In the genomic region with DNA sequence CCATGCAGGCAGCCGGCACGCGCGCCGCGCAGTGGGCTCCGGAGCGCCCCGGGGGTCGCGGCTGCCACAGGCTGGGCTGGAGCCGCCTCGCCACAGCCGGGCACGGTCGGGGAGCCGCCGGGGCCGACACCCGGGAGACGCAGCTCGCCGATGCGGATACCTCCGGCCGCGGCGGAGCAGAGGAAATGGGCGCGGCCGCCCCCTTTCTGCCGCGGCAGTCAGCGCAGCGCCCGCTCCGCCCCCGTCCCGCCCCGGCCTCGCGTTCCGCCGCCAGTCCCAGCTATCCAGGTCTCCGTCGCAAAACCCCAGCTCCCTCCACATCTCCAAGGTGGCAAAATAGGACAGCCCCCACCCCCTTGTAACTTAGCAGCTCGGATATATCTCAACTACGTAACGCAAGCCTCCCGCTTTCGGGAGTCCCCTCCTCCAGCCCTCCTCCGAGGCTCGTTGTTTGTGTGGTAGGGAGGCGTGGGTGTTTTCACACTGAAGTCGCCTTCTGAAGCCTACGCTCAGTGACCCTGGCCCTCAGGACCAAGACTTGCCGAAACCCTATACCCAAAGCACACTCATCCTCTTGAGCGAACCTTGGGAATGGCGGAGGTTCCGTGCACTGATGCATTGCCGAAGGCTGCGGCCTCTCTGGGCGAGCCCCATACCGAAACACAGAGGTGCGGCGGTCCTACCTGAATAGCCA, we compare ENCODE assay signal across 8 cellular contexts. TPM values are rescaled to one million over a fixed set of nuclear protein-coding genes. Genes with fewer than 3 reads are reported as not detected.
DNase-seq lines count a peak whose midpoint lies in the region; ATAC-seq, FAIRE-seq and TF ChIP-seq lines count a peak whose summit lies in the region.

A gene with protein sequence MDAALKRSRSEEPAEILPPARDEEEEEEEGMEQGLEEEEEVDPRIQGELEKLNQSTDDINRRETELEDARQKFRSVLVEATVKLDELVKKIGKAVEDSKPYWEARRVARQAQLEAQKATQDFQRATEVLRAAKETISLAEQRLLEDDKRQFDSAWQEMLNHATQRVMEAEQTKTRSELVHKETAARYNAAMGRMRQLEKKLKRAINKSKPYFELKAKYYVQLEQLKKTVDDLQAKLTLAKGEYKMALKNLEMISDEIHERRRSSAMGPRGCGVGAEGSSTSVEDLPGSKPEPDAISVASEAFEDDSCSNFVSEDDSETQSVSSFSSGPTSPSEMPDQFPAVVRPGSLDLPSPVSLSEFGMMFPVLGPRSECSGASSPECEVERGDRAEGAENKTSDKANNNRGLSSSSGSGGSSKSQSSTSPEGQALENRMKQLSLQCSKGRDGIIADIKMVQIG (minus strand): TSS at position 182 of the 694 bp plus-strand sequence. CDS start 178 bp downstream, at position 4.

- no peaks in the 10 kb centered on the region for H3K9me3 Mint-ChIP-seq in type B pancreatic cell

- DNase-seq in DMS 273 (lab: John Stamatoyannopoulos, UW; ENCODE audit: unreplicated experiment) (peak; percentile 86), HuH-7.5 (ENCODE audit: low spot score) (peak; percentile 87), Right ventricle myocardium superior (peak; percentile 88), pancreas (peak; percentile 44 to 90 (median 74)), type B pancreatic cell (ENCODE audit: extremely low spot score, unreplicated experiment) (peak; percentile 84)
- peak; percentile 34 for DNase-seq in activated naive CD8-positive, alpha-beta T cell treated with anti-CD3 and anti-CD28 coated beads, Interleukin-2, amount 50 U/mL, for 16 hours (ENCODE audit: low read depth, low spot score)

- H3K27me3 ChIP-seq in SU-DHL-6 (ENCODE audit: low read length) (no peaks in the 10 kb centered on the region), pancreas (no peaks in the 10 kb centered on the region)

- H3K36me3 ChIP-seq in SU-DHL-6 (ENCODE audit: low read length) (no peaks in the 10 kb centered on the region), pancreas (no peaks in the 10 kb centered on the region)

- TF ChIP-seq CTCF in SU-DHL-6 (IDR thresholded peaks at IDR 0.05; ENCODE audit: insufficient read depth, low read length, poor library complexity, severe bottlenecking): peak; percentile 38
- peak; percentile 56 to 72 (median 59) for TF ChIP-seq CTCF in pancreas (IDR thresholded peaks at IDR 0.05)
- TF ChIP-seq CTCF in type B pancreatic cell (conservative IDR thresholded peaks at IDR 0.05): peak; percentile 76

- intact Hi-C loops in Right ventricle myocardium superior (cut with DNase I) (loop anchor here (5.0 kb wide), 2 partner anchors 60 to 125 kb away; partner anchors contain the start of gene CAPN7), pancreas (cut with DNase I) (loop anchor here in 2 of 3 donors (5.0 kb wide), 1 partner anchor 65 kb away; no protein-coding TSS in a partner anchor)

- H3K4me1 Mint-ChIP-seq in type B pancreatic cell (ENCODE audit: unreplicated experiment): peaks cover 42% of the 10 kb centered on the region

- no peak for FAIRE-seq in pancreas (lab: Jason Lieb, UNC)

- H2AFZ ChIP-seq in SU-DHL-6 (ENCODE audit: low read depth, low read length, severe bottlenecking): peak within 1 kb of the TSS; percentile 80

- no peaks in the 10 kb centered on the region for H3K9me2 ChIP-seq in SU-DHL-6 (replicated peaks; ENCODE audit: insufficient read depth, low read length)

- H3K27ac ChIP-seq in SU-DHL-6 (ENCODE audit: low read depth, low read length) (no peak within 1 kb of the TSS), pancreas (peak within 1 kb of the TSS in 2 of 4 donors; percentile 44 to 46)

- peak within 1 kb of the TSS; percentile 97 for H3K4me3 Mint-ChIP-seq in type B pancreatic cell

- peak; percentile 83 for ATAC-seq in GM21390 (IDR thresholded peaks at IDR 0.05; ENCODE audit: unreplicated experiment)
- peak; percentile 94 for ATAC-seq in Right ventricle myocardium superior (ENCODE audit: poor library complexity)
- peak; percentile 95 to 98 (median 98) for ATAC-seq in pancreas

- H3K27ac Mint-ChIP-seq in type B pancreatic cell: peak within 1 kb of the TSS; percentile 90

- H3K4me2 ChIP-seq in SU-DHL-6 (ENCODE audit: low read depth, low read length, poor library complexity, severe bottlenecking): peak within 1 kb of the TSS; percentile 63

- H3K9ac ChIP-seq in SU-DHL-6 (ENCODE audit: low read length): peak within 1 kb of the TSS; percentile 61

- H3K4me1 ChIP-seq in pancreas: peaks cover 0 to 7% (median 0%) of the 10 kb centered on the region in 3 donors

- 0 out of 2 replicates have a peak, but pooled peaks cover 7% of the 10 kb centered on the region for H3F3A ChIP-seq in SU-DHL-6 (ENCODE audit: insufficient read depth)

- peaks cover 2% of the 10 kb centered on the region for H3K27me3 Mint-ChIP-seq in type B pancreatic cell

- H4K20me1 ChIP-seq in SU-DHL-6 (ENCODE audit: low read depth, low read length): no peaks in the 10 kb centered on the region

- H3K9me3 ChIP-seq in SU-DHL-6 (ENCODE audit: insufficient read depth, low read length) (no peaks in the 10 kb centered on the region), pancreas (no peaks in the 10 kb centered on the region)

- 10 to 15% methylated on average over 44 to 66 of the region's 66 CpGs for WGBS in pancreas, 2 donors

- H3K36me3 Mint-ChIP-seq in type B pancreatic cell: peaks cover 2% of the 10 kb centered on the region

- H3K4me3 ChIP-seq in SU-DHL-6 (ENCODE audit: insufficient read depth, low read length, poor library complexity, severe bottlenecking) (peak within 1 kb of the TSS; percentile 64), pancreas (peak within 1 kb of the TSS; percentile 60 to 93 (median 80))

- H3K79me2 ChIP-seq in SU-DHL-6 (ENCODE audit: insufficient read depth, low read length): no peaks in the 10 kb centered on the region

RNA-seq across cellular contexts. Expression of the gene that starts here (rescaled TPM):
- total RNA-seq in Right ventricle myocardium superior (10.4 TPM), pancreas (1 to 10 TPM; 2.8 to 9.4 (median 5.6) TPM), type B pancreatic cell (ENCODE audit: low replicate concordance) (31.2 and 33.4 TPM in 2 replicates)
- polyA plus RNA-seq in pancreas: 1 to 10 TPM; 6.7 to 9.8 TPM

Comparison
In these comparisons a context has a peak if more than half of its experiments do, and no peak if none do; other contexts are left out.
1. DNase-seq: peak in every context shown above with its lines; median percentile 88 in Right ventricle myocardium superior; 87 in HuH-7.5; 86 in DMS 273; 84 in type B pancreatic cell; 74 in pancreas; 34 in activated naive CD8-positive, alpha-beta T cell treated with anti-CD3 and anti-CD28 coated beads, Interleukin-2, amount 50 U/mL, for 16 hours.